In the genomic region with DNA sequence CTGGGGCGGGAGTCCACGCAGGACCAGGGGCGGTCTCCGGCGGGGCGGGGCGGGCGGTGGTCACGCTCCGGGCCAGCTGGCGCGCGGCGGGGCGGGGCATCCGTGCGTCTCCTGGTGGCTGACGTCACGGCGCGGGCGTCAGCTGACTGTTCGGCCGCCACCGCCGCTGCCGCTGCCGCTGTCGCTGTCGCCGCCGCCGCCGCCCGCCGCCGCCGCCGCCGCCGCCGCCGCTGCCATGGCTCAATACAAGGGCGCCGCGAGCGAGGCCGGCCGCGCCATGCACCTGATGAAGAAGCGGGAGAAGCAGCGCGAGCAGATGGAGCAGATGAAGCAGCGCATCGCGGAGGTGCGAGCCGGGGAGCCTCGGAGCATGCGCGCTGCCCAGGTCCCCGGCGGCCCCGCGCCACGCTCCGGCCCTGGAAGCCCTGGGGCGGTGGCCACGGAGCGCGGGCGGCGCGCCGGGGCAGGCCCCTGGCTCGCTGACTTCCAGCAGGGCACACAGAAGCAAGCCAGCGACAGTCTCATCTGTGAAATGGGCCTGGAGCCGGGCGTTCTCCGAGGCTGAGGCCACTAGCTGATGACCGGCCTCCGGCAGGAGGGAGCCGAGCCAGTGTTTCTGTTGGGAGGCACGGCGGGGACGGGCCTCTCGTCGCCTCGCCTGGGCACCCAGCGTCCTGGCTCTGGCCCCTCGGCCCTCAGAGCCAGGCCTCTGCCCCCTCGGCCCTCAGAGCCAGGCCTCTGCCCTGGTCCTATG, we compare ENCODE assay signal across 8 cellular contexts. TPM values are rescaled to one million over a fixed set of nuclear protein-coding genes. Genes with fewer than 3 reads are reported as not detected.
DNase-seq lines count a peak whose midpoint lies in the region; ATAC-seq and TF ChIP-seq lines count a peak whose summit lies in the region.

TSS of gene FAM50A (plus strand) at position 141 of the 754 bp plus-strand sequence. CDS start at position 236, 95 bp downstream.

- no peak for TF ChIP-seq CTCF in AG04450 (IDR thresholded peaks at IDR 0.05; ENCODE audit: low read depth, low read length)
- TF ChIP-seq CTCF in epithelial cell of proximal tubule (conservative IDR thresholded peaks at IDR 0.05; ENCODE audit: low read depth, low read length): no peak

- peak within 1 kb of the TSS; percentile 79 for H3K4me3 Mint-ChIP-seq in stimulated activated memory B cell treated with anti-CD40 and anti-IgM and Interleukin-4, amounts not matched to agents 10 μg/mL and 1 μg/mL and 100 μg/mL, for 72 hours

- no peaks in the 10 kb centered on the region for H3K9me3 Mint-ChIP-seq in stimulated activated memory B cell treated with anti-CD40 and anti-IgM and Interleukin-4, amounts not matched to agents 10 μg/mL and 1 μg/mL and 100 μg/mL, for 72 hours

- H3K9me3 ChIP-seq in AG04450 (ENCODE audit: control insufficient read depth, insufficient read depth, low read length): no peaks in the 10 kb centered on the region
- no peaks in the 10 kb centered on the region for H3K9me3 ChIP-seq in mucosa of rectum (ENCODE audit: control insufficient read depth in 2 of 2, low read length in 2 of 2)

- H3K27me3 Mint-ChIP-seq in stimulated activated memory B cell treated with anti-CD40 and anti-IgM and Interleukin-4, amounts not matched to agents 10 μg/mL and 1 μg/mL and 100 μg/mL, for 72 hours: no peaks in the 10 kb centered on the region

- peak within 1 kb of the TSS; percentile 73 for H3K27ac ChIP-seq in AG04450 (ENCODE audit: low read depth, low read length)
- H3K27ac ChIP-seq in mucosa of rectum (ENCODE audit: low read depth in 2 of 2, low read length in 2 of 2): peak within 1 kb of the TSS; percentile 68 to 74

- H3K4me3 ChIP-seq in AG04450 (ENCODE audit: low read depth, low read length): peak within 1 kb of the TSS; percentile 66
- peak within 1 kb of the TSS; percentile 68 for H3K4me3 ChIP-seq in epithelial cell of proximal tubule (ENCODE audit: low read depth, low read length)
- H3K4me3 ChIP-seq in mucosa of rectum (ENCODE audit: low read length in 2 of 2): peak within 1 kb of the TSS; percentile 62 to 66

- H3K27ac Mint-ChIP-seq in stimulated activated memory B cell treated with anti-CD40 and anti-IgM and Interleukin-4, amounts not matched to agents 10 μg/mL and 1 μg/mL and 100 μg/mL, for 72 hours: peak within 1 kb of the TSS; percentile 91

- POLR2A ChIA-PET in AG04450 (lab: Yijun Ruan, JAX): no interaction called here

- H3K9ac ChIP-seq in mucosa of rectum (ENCODE audit: low read depth in 1 of 2, low read length in 2 of 2): peak within 1 kb of the TSS; percentile 63 to 86

- H3K4me1 Mint-ChIP-seq in stimulated activated memory B cell treated with anti-CD40 and anti-IgM and Interleukin-4, amounts not matched to agents 10 μg/mL and 1 μg/mL and 100 μg/mL, for 72 hours: peaks cover 33% of the 10 kb centered on the region

- no peak for DNase-seq in AG04450 (ENCODE audit: low read depth, low spot score)
- DNase-seq in NCI-H82 treated with DMSO at 0.1 percent for 48 hours (lab: John Stamatoyannopoulos, UW; ENCODE audit: unreplicated experiment): peak; percentile 26
- peak; percentile 72 for DNase-seq in activated T-cell treated with anti-CD3 and anti-CD28 coated beads, Interleukin-2, amount 50 U/mL, for 1 hour
- DNase-seq in epithelial cell of proximal tubule (ENCODE audit: low read depth): no peak

- peaks cover 17% of the 10 kb centered on the region for H3K36me3 Mint-ChIP-seq in stimulated activated memory B cell treated with anti-CD40 and anti-IgM and Interleukin-4, amounts not matched to agents 10 μg/mL and 1 μg/mL and 100 μg/mL, for 72 hours

- CTCF ChIA-PET in AG04450 (lab: Charles Lee): interaction anchor here (0.6 kb wide), 2 partner anchors 8 to 757 kb away, joined by 3 read pairs; no protein-coding TSS in a partner anchor

- H3K27me3 ChIP-seq in AG04450 (ENCODE audit: control insufficient read depth, insufficient read depth, low read length) (no peaks in the 10 kb centered on the region), mucosa of rectum (ENCODE audit: control insufficient read depth in 2 of 2, insufficient read depth in 2 of 2, low read length in 2 of 2) (no peaks in the 10 kb centered on the region)

- ATAC-seq in GM18867 (IDR thresholded peaks at IDR 0.05; ENCODE audit: unreplicated experiment): peak; percentile 68
- peak; percentile 84 for ATAC-seq in HG03139 (IDR thresholded peaks at IDR 0.05; ENCODE audit: unreplicated experiment)
- ATAC-seq in stimulated activated memory B cell treated with anti-CD40 and anti-IgM and Interleukin-4, amounts not matched to agents 10 μg/mL and 1 μg/mL and 100 μg/mL, for 72 hours: peak; percentile 93

- peaks cover 12 to 16% of the 10 kb centered on the region in 2 donors for H3K36me3 ChIP-seq in mucosa of rectum (ENCODE audit: control insufficient read depth in 2 of 2, insufficient read depth in 2 of 2, low read length in 2 of 2)

- peaks cover 7 to 10% of the 10 kb centered on the region in 2 donors for H3K4me1 ChIP-seq in mucosa of rectum (ENCODE audit: control insufficient read depth in 2 of 2, insufficient read depth in 2 of 2, low read length in 2 of 2)

RNA-seq across cellular contexts. Expression of gene FAM50A, which starts in this region (rescaled TPM):
- 69.0 and 79.5 TPM in 2 replicates for polyA plus RNA-seq in AG04450 (2011; rRNA removed)
- polyA minus RNA-seq in AG04450 (2011; rRNA and poly(A)+ RNA removed): 67.5 and 70.5 TPM in 2 replicates
- total RNA-seq in epithelial cell of proximal tubule: 51.1 and 74.1 TPM in 2 replicates

Comparison
In these comparisons a context has a peak if more than half of its experiments do, and no peak if none do; other contexts are left out.
1. DNase-seq: peak in NCI-H82 treated with DMSO at 0.1 percent for 48 hours (single experiment) and activated T-cell treated with anti-CD3 and anti-CD28 coated beads, Interleukin-2, amount 50 U/mL, for 1 hour (single experiment); none in AG04450 (single experiment) and epithelial cell of proximal tubule (single experiment).
2. Peak in every context shown above with its lines, with median percentiles within 50 percentile points of each other: H3K4me3 ChIP-seq and ATAC-seq.